Comparison of ENCODE assay signal across 21 cellular contexts in genomic region chr21:17789660-17790059, GRCh38. TPM values are rescaled to one million over a fixed set of nuclear protein-coding genes. Genes with fewer than 3 reads are reported as not detected.
DNase-seq lines count a peak whose midpoint lies in the region; ATAC-seq and TF ChIP-seq lines count a peak whose summit lies in the region.
"Had no signal": no experiment of that assay in that cellular context is flagged by ENCODE, and none has a peak within 500 bp of the region (broad histone marks: within the 10 kb centered on the region; RNA-seq: fewer than 3 reads in every experiment).

No MANE protein-coding gene starts in this region.

- peaks cover 23% of the 10 kb centered on the region for H3K36me3 ChIP-seq in suprapubic skin
- H3K36me3 ChIP-seq: uterus had no signal

- H3K9me3 ChIP-seq in suprapubic skin = no peaks in the 10 kb centered on the region
- H3K9me3 ChIP-seq: stomach, uterus had no signal

- peak overlapping the region; percentile 24 for H3K4me3 ChIP-seq in Jurkat, Clone E6-1 (ENCODE audit: low read length)
- H3K4me3 ChIP-seq in suprapubic skin = no peak overlapping the region
- H3K4me3 ChIP-seq: K562, smooth muscle cell, stomach, uterus had no signal

- intact Hi-C loops in activated CD4-positive, alpha-beta memory T cell treated with anti-CD3 and anti-CD28 coated beads for 36 hours (cut with micrococcal nuclease) = no loop called here

- peaks cover 80% of the 10 kb centered on the region for H3K4me1 Mint-ChIP-seq in activated CD8-positive, alpha-beta memory T cell treated with anti-CD3 and anti-CD28 coated beads, Interleukin-2, amount 10 ng/mL, durations not matched to agents 7 days and 5 days
- H3K4me1 Mint-ChIP-seq in activated CD4-positive, alpha-beta memory T cell treated with anti-CD3 and anti-CD28 coated beads for 36 hours (ENCODE audit: low read depth) = peaks cover 88% of the 10 kb centered on the region
- H3K4me1 Mint-ChIP-seq in natural killer cell treated with Interleukin-12 subunit alpha and Interleukin-12 subunit beta and Interleukin-15 and Interleukin-18, amount 100 ng/mL, for 72 hours (ENCODE audit: low read depth in 2 of 2) = peaks cover 55 to 79% of the 10 kb centered on the region in 2 donors

- CTCF ChIA-PET in activated CD8-positive, alpha-beta memory T cell treated with anti-CD3 and anti-CD28 coated beads, Interleukin-2, amount 10 ng/mL, durations not matched to agents 7 days and 5 days (lab: Charles Lee) = interaction anchor here (2.1 kb wide), 1 partner anchor 29 kb away, joined by 6 read pairs; the partner anchor contains the start of gene C21orf91
- CTCF ChIA-PET in activated CD4-positive, alpha-beta memory T cell treated with anti-CD3 and anti-CD28 coated beads for 36 hours (lab: Charles Lee) = no interaction called here

- no peaks in the 10 kb centered on the region for H3K27me3 Mint-ChIP-seq in activated CD8-positive, alpha-beta memory T cell treated with anti-CD3 and anti-CD28 coated beads, Interleukin-2, amount 10 ng/mL, durations not matched to agents 7 days and 5 days
- no peaks in the 10 kb centered on the region for H3K27me3 Mint-ChIP-seq in activated CD4-positive, alpha-beta memory T cell treated with anti-CD3 and anti-CD28 coated beads for 36 hours
- no peaks in the 10 kb centered on the region for H3K27me3 Mint-ChIP-seq in natural killer cell treated with Interleukin-12 subunit alpha and Interleukin-12 subunit beta and Interleukin-15 and Interleukin-18, amount 100 ng/mL, for 72 hours
- H3K27me3 Mint-ChIP-seq: progenitor cell of endocrine pancreas had no signal

- no peak for TF ChIP-seq EP300 in suprapubic skin (IDR thresholded peaks at IDR 0.05)

- POLR2A ChIA-PET in activated CD4-positive, alpha-beta memory T cell treated with anti-CD3 and anti-CD28 coated beads for 36 hours (lab: Charles Lee) = no interaction called here

- no peak for TF ChIP-seq POLR2A in suprapubic skin (IDR thresholded peaks at IDR 0.05)

- peak; percentile 4 for ATAC-seq in activated CD8-positive, alpha-beta memory T cell treated with anti-CD3 and anti-CD28 coated beads, Interleukin-2, amount 10 ng/mL, durations not matched to agents 7 days and 5 days
- peak; percentile 14 to 33 for ATAC-seq in natural killer cell treated with Interleukin-12 subunit alpha and Interleukin-12 subunit beta and Interleukin-15 and Interleukin-18, amount 100 ng/mL, for 72 hours
- no peak for ATAC-seq in HG03025 (IDR thresholded peaks at IDR 0.05; ENCODE audit: low FRiP score, unreplicated experiment)
- ATAC-seq: K562, left ventricle myocardium superior, PC-3 had no signal

- H3K4me3 Mint-ChIP-seq in activated CD8-positive, alpha-beta memory T cell treated with anti-CD3 and anti-CD28 coated beads, Interleukin-2, amount 10 ng/mL, durations not matched to agents 7 days and 5 days = peak overlapping the region; percentile 72
- peak overlapping the region; percentile 1 for H3K4me3 Mint-ChIP-seq in activated CD4-positive, alpha-beta memory T cell treated with anti-CD3 and anti-CD28 coated beads for 36 hours
- peak overlapping the region; percentile 87 for H3K4me3 Mint-ChIP-seq in natural killer cell treated with Interleukin-12 subunit alpha and Interleukin-12 subunit beta and Interleukin-15 and Interleukin-18, amount 100 ng/mL, for 72 hours

- H3K4me1 ChIP-seq in suprapubic skin = peaks cover 6% of the 10 kb centered on the region
- H3K4me1 ChIP-seq: uterus had no signal

- DNase-seq in activated CD8-positive, alpha-beta memory T cell treated with anti-CD3 and anti-CD28 coated beads, Interleukin-2, amount 10 ng/mL, durations not matched to agents 7 days and 5 days = no peak
- DNase-seq in activated CD8-positive, alpha-beta memory T cell treated with anti-CD3 and anti-CD28 coated beads, Interleukin-2, amount 50 U/mL, for 48 hours = no peak
- DNase-seq in Jurkat, Clone E6-1 (ENCODE audit: low read depth, low spot score) = peak; percentile 60
- no peak for DNase-seq in activated CD4-positive, alpha-beta memory T cell treated with anti-CD3 and anti-CD28 coated beads for 36 hours
- no peak for DNase-seq in natural killer cell treated with Interleukin-12 subunit alpha and Interleukin-12 subunit beta and Interleukin-15 and Interleukin-18, amount 100 ng/mL, for 72 hours (ENCODE audit: low spot score)
- no peak for DNase-seq in suprapubic skin (ENCODE audit: low spot score in 2 of 2)
- no peak for DNase-seq in epidermal melanocyte (ENCODE audit: insufficient read length, low spot score)
- DNase-seq: ACHN; activated CD8-positive, alpha-beta memory T cell treated with anti-CD3 and anti-CD28 coated beads, Interleukin-2, amount 50 U/mL, for 4 hours; Calu3; GF-D8; left ventricle myocardium superior; NCI-H1694; NCI-H446 treated with DMSO at 0.1 percent for 48 hours; PC-3; stomach; uterus had no signal

- peaks cover 67% of the 10 kb centered on the region for H3K36me3 Mint-ChIP-seq in activated CD8-positive, alpha-beta memory T cell treated with anti-CD3 and anti-CD28 coated beads, Interleukin-2, amount 10 ng/mL, durations not matched to agents 7 days and 5 days
- H3K36me3 Mint-ChIP-seq in activated CD4-positive, alpha-beta memory T cell treated with anti-CD3 and anti-CD28 coated beads for 36 hours = peaks cover 43% of the 10 kb centered on the region
- peaks cover 38% of the 10 kb centered on the region for H3K36me3 Mint-ChIP-seq in natural killer cell treated with Interleukin-12 subunit alpha and Interleukin-12 subunit beta and Interleukin-15 and Interleukin-18, amount 100 ng/mL, for 72 hours

- no peak for TF ChIP-seq CTCF in suprapubic skin (IDR thresholded peaks at IDR 0.05)

- H3K27ac ChIP-seq in suprapubic skin = no peak overlapping the region
- H3K27ac ChIP-seq: uterus had no signal

- no peaks in the 10 kb centered on the region for H3K9me3 Mint-ChIP-seq in activated CD8-positive, alpha-beta memory T cell treated with anti-CD3 and anti-CD28 coated beads, Interleukin-2, amount 10 ng/mL, durations not matched to agents 7 days and 5 days (ENCODE audit: low read depth)
- H3K9me3 Mint-ChIP-seq in activated CD4-positive, alpha-beta memory T cell treated with anti-CD3 and anti-CD28 coated beads for 36 hours = no peaks in the 10 kb centered on the region
- H3K9me3 Mint-ChIP-seq in natural killer cell treated with Interleukin-12 subunit alpha and Interleukin-12 subunit beta and Interleukin-15 and Interleukin-18, amount 100 ng/mL, for 72 hours = peaks cover 6% of the 10 kb centered on the region

- 81% methylated on average over 3 of the region's 3 CpGs for WGBS in suprapubic skin

- H3K27me3 ChIP-seq in suprapubic skin = no peaks in the 10 kb centered on the region
- H3K27me3 ChIP-seq: stomach, uterus had no signal

- peak overlapping the region; percentile 94 for H3K27ac Mint-ChIP-seq in activated CD8-positive, alpha-beta memory T cell treated with anti-CD3 and anti-CD28 coated beads, Interleukin-2, amount 10 ng/mL, durations not matched to agents 7 days and 5 days
- H3K27ac Mint-ChIP-seq in activated CD4-positive, alpha-beta memory T cell treated with anti-CD3 and anti-CD28 coated beads for 36 hours = peak overlapping the region; percentile 40
- peak overlapping the region; percentile 88 to 98 for H3K27ac Mint-ChIP-seq in natural killer cell treated with Interleukin-12 subunit alpha and Interleukin-12 subunit beta and Interleukin-15 and Interleukin-18, amount 100 ng/mL, for 72 hours
- H3K27ac Mint-ChIP-seq: progenitor cell of endocrine pancreas had no signal

RNA-seq across cellular contexts. Expression of gene C21orf91, which starts 29.5 kb away (rescaled TPM):
- total RNA-seq in activated CD8-positive, alpha-beta memory T cell treated with anti-CD3 and anti-CD28 coated beads, Interleukin-2, amount 10 ng/mL, durations not matched to agents 7 days and 5 days = 10 to 100 TPM; 63.6 to 88.7 TPM
- 15.0 TPM for polyA plus RNA-seq in Jurkat, Clone E6-1 (2012; ENCODE audit: insufficient read depth, insufficient read length)
- total RNA-seq in activated CD4-positive, alpha-beta memory T cell treated with anti-CD3 and anti-CD28 coated beads for 36 hours = 10 to 100 TPM; 23.6 to 24.1 TPM
- 100 to 1,000 TPM in 1 of 2 donors, 10 to 100 TPM in 1; 61.0 to 101 TPM for total RNA-seq in natural killer cell treated with Interleukin-12 subunit alpha and Interleukin-12 subunit beta and Interleukin-15 and Interleukin-18, amount 100 ng/mL, for 72 hours
- total RNA-seq in suprapubic skin = 10 to 100 TPM; 14.0 to 29.0 (median 21.7) TPM

Comparison
In these comparisons a context has a peak if more than half of its experiments do, and no peak if none do; other contexts are left out.
1. H3K27ac Mint-ChIP-seq: peak in every context shown above with its lines; median percentile 94 in activated CD8-positive, alpha-beta memory T cell treated with anti-CD3 and anti-CD28 coated beads, Interleukin-2, amount 10 ng/mL, durations not matched to agents 7 days and 5 days; 93 in natural killer cell treated with Interleukin-12 subunit alpha and Interleukin-12 subunit beta and Interleukin-15 and Interleukin-18, amount 100 ng/mL, for 72 hours; 40 in activated CD4-positive, alpha-beta memory T cell treated with anti-CD3 and anti-CD28 coated beads for 36 hours.
2. H3K4me3 Mint-ChIP-seq: peak in every context shown above with its lines; median percentile 87 in natural killer cell treated with Interleukin-12 subunit alpha and Interleukin-12 subunit beta and Interleukin-15 and Interleukin-18, amount 100 ng/mL, for 72 hours; 72 in activated CD8-positive, alpha-beta memory T cell treated with anti-CD3 and anti-CD28 coated beads, Interleukin-2, amount 10 ng/mL, durations not matched to agents 7 days and 5 days; 1 in activated CD4-positive, alpha-beta memory T cell treated with anti-CD3 and anti-CD28 coated beads for 36 hours.